Comparison of ENCODE assay signal across 1 cellular context in genomic region chr3:87335931-87336330, GRCh38.
TF ChIP-seq lines count a peak whose summit lies in the region.

No MANE protein-coding gene starts in this region.

TF ChIP-seq in endothelial cell of umbilical vein, 7 proteins besides CTCF, POLR2A, EP300 and RAD21:
- no peak for TF ChIP-seq MAX (IDR thresholded peaks at IDR 0.05; ENCODE audit: insufficient read depth, insufficient read length)
- TF ChIP-seq EZH2 (IDR thresholded peaks at IDR 0.05; ENCODE audit: borderline replicate concordance, low read depth, low read length, severe bottlenecking), result no peak
- no peak for TF ChIP-seq FOS (IDR thresholded peaks at IDR 0.05; ENCODE audit: borderline replicate concordance, insufficient read depth, low read length)
- TF ChIP-seq POLR2AphosphoS5 (IDR thresholded peaks at IDR 0.05; ENCODE audit: insufficient read depth, low read depth, low read length), result no peak
- no peak for TF ChIP-seq JUN (IDR thresholded peaks at IDR 0.05; ENCODE audit: borderline replicate concordance, insufficient read depth, insufficient read length, low read depth)
- TF ChIP-seq GATA2 (IDR thresholded peaks at IDR 0.05; ENCODE audit: insufficient read depth, insufficient read length, low read depth, low read length), result no peak
- TF ChIP-seq MYC (IDR thresholded peaks at IDR 0.05; ENCODE audit: low read depth, low read length), result no peak
